1 cellular context compared by ENCODE assay signal in the genomic region with DNA sequence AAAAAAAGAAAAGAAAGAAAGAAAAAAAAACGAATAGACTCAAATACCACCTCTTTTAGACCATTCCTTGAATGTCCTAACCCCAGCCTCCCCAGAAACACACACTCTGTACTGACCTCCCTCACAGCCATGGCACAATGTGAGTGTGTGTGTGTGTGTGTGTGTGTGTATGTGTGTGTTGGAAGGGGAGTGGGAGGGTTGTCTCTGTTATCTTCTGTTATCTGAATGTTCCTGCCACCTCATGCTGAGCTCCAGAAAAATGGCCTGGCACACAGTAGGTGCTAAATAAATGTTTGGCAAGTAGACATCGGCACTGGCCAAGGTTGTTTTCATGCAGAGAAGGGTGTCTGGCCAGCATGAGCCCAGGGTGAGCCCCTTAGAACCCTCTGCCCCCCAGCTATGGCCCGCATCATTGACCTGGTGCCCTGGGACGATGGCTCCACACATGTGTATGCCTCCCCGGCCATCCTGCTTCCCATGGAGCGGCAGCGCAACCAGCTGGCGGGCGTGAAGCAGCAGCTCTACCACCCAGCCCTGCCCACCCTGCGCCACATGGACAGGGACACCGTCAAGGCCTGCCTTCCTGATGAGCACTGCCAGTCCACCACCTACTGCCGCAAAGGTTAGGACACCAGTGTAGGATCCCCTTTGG.
TF ChIP-seq lines count a peak whose summit lies in the region.

No MANE protein-coding gene starts in this region.

TF ChIP-seq in K562, 482 proteins besides CTCF, POLR2A, EP300 and RAD21 (continued from another document and continues in another):
- no peak for TF ChIP-seq SMAD4 (CRISPR knock-in tag; conservative IDR thresholded peaks at IDR 0.05)
- no peak for TF ChIP-seq E2F4 (CRISPR knock-in tag; IDR thresholded peaks at IDR 0.05; ENCODE audit: low read depth)
- no peak for TF ChIP-seq SPI1 (IDR thresholded peaks at IDR 0.05; ENCODE audit: borderline replicate concordance, low read depth, low read length)
- TF ChIP-seq, protein P1, sequence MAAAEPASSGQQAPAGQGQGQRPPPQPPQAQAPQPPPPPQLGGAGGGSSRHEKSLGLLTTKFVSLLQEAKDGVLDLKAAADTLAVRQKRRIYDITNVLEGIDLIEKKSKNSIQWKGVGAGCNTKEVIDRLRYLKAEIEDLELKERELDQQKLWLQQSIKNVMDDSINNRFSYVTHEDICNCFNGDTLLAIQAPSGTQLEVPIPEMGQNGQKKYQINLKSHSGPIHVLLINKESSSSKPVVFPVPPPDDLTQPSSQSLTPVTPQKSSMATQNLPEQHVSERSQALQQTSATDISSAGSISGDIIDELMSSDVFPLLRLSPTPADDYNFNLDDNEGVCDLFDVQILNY (CRISPR knock-in tag; IDR thresholded peaks at IDR 0.05), result no peak
- TF ChIP-seq CBX5 (IDR thresholded peaks at IDR 0.05; ENCODE audit: borderline replicate concordance, low read depth), result no peak
- TF ChIP-seq MAFF (IDR thresholded peaks at IDR 0.05; ENCODE audit: low read length), result peak; percentile 6; the same call in 1 of the 2 replicates
- no peak for TF ChIP-seq CREBBP (IDR thresholded peaks at IDR 0.05; ENCODE audit: low read depth, low read length)
- no peak for TF ChIP-seq ZNF124 (CRISPR knock-in tag; IDR thresholded peaks at IDR 0.05)
- TF ChIP-seq ZNF24 (IDR thresholded peaks at IDR 0.05), result no peak
- no peak for TF ChIP-seq TFE3 (CRISPR knock-in tag; IDR thresholded peaks at IDR 0.05)
- TF ChIP-seq POLR2AphosphoS5 (IDR thresholded peaks at IDR 0.05; ENCODE audit: control insufficient read depth, insufficient read depth, low read depth, low read length), result no peak
- no peak for TF ChIP-seq MECOM (CRISPR knock-in tag; IDR thresholded peaks at IDR 0.05)
- no peak for TF ChIP-seq ATF7 (IDR thresholded peaks at IDR 0.05)
- TF ChIP-seq ZNF197 (CRISPR knock-in tag; IDR thresholded peaks at IDR 0.05; ENCODE audit: low read depth), result no peak
- no peak for TF ChIP-seq CLOCK (CRISPR knock-in tag; IDR thresholded peaks at IDR 0.05; ENCODE audit: borderline replicate concordance)
- no peak for TF ChIP-seq SIN3A (IDR thresholded peaks at IDR 0.05; ENCODE audit: borderline replicate concordance in 2 of 2, control insufficient read depth in 1 of 2, low read depth in 2 of 2, low read length in 2 of 2)
- no peak for TF ChIP-seq SMAD3 (CRISPR knock-in tag; conservative IDR thresholded peaks at IDR 0.05)
- TF ChIP-seq E2F3 (CRISPR knock-in tag; IDR thresholded peaks at IDR 0.05), result no peak
- TF ChIP-seq ZNF764 (CRISPR knock-in tag; IDR thresholded peaks at IDR 0.05; ENCODE audit: low read depth), result no peak
- TF ChIP-seq ZNF551 (CRISPR knock-in tag; IDR thresholded peaks at IDR 0.05), result no peak
- no peak for TF ChIP-seq BACH1 (tag; IDR thresholded peaks at IDR 0.05)
- TF ChIP-seq MITF (IDR thresholded peaks at IDR 0.05), result no peak
- no peak for TF ChIP-seq ZNF445 (CRISPR knock-in tag; IDR thresholded peaks at IDR 0.05; ENCODE audit: low read depth)
- TF ChIP-seq EZH2 (IDR thresholded peaks at IDR 0.05; ENCODE audit: borderline replicate concordance, low read depth, low read length), result no peak
- TF ChIP-seq THRB (CRISPR knock-in tag; conservative IDR thresholded peaks at IDR 0.05), result no peak
- no peak for TF ChIP-seq ZEB2 (IDR thresholded peaks at IDR 0.05)
- TF ChIP-seq, protein P2, sequence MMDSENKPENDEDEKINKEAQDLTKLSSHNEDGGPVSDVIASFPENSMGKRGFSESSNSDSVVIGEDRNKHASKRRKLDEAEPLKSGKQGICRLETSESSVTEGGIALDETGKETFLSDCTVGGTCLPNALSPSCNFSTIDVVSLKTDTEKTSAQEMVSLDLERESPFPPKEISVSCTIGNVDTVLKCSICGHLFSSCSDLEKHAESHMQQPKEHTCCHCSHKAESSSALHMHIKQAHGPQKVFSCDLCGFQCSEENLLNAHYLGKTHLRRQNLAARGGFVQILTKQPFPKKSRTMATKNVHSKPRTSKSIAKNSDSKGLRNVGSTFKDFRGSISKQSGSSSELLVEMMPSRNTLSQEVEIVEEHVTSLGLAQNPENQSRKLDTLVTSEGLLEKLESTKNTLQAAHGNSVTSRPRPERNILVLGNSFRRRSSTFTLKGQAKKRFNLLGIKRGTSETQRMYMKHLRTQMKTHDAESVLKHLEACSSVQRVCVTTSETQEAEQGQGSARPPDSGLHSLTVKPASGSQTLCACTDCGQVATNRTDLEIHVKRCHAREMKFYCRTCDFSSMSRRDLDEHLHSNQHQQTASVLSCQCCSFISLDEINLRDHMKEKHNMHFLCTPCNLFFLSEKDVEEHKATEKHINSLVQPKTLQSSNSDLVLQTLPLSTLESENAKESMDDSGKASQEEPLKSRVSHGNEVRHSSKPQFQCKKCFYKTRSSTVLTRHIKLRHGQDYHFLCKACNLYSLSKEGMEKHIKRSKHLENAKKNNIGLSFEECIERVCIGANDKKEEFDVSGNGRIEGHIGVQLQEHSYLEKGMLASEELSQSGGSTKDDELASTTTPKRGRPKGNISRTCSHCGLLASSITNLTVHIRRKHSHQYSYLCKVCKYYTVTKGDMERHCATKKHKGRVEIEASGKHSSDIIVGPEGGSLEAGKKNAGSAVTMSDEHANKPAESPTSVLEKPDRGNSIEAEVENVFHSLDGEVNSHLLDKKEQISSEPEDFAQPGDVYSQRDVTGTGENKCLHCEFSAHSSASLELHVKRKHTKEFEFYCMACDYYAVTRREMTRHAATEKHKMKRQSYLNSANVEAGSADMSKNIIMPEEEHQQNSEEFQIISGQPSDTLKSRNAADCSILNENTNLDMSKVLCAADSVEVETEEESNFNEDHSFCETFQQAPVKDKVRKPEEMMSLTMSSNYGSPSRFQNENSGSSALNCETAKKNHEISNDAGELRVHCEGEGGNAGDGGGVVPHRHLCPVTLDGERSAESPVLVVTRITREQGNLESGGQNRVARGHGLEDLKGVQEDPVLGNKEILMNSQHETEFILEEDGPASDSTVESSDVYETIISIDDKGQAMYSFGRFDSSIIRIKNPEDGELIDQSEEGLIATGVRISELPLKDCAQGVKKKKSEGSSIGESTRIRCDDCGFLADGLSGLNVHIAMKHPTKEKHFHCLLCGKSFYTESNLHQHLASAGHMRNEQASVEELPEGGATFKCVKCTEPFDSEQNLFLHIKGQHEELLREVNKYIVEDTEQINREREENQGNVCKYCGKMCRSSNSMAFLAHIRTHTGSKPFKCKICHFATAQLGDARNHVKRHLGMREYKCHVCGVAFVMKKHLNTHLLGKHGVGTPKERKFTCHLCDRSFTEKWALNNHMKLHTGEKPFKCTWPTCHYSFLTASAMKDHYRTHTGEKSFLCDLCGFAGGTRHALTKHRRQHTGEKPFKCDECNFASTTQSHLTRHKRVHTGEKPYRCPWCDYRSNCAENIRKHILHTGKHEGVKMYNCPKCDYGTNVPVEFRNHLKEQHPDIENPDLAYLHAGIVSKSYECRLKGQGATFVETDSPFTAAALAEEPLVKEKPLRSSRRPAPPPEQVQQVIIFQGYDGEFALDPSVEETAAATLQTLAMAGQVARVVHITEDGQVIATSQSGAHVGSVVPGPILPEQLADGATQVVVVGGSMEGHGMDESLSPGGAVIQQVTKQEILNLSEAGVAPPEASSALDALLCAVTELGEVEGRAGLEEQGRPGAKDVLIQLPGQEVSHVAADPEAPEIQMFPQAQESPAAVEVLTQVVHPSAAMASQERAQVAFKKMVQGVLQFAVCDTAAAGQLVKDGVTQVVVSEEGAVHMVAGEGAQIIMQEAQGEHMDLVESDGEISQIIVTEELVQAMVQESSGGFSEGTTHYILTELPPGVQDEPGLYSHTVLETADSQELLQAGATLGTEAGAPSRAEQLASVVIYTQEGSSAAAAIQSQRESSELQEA (IDR thresholded peaks at IDR 0.05; ENCODE audit: low read depth), result no peak
- TF ChIP-seq DPF2 (IDR thresholded peaks at IDR 0.05), result peak; percentile 86
- no peak for TF ChIP-seq CHCHD3 (CRISPR knock-in tag; IDR thresholded peaks at IDR 0.05)
- no peak for TF ChIP-seq HOMEZ (CRISPR knock-in tag; IDR thresholded peaks at IDR 0.05)
- TF ChIP-seq ARID1B (IDR thresholded peaks at IDR 0.05), result peak; percentile 87
- TF ChIP-seq RFX7 (CRISPR knock-in tag; IDR thresholded peaks at IDR 0.05), result no peak
- TF ChIP-seq IRF9 (tag; IDR thresholded peaks at IDR 0.05), result no peak
- TF ChIP-seq THAP7 (CRISPR knock-in tag; IDR thresholded peaks at IDR 0.05), result no peak
- TF ChIP-seq HNRNPLL (IDR thresholded peaks at IDR 0.05; ENCODE audit: low read depth, low read length, poor library complexity, severe bottlenecking), result no peak
- TF ChIP-seq YY1 (IDR thresholded peaks at IDR 0.05; ENCODE audit: borderline replicate concordance in 1 of 3, control insufficient read depth in 1 of 3, extremely low read depth in 1 of 3, insufficient read depth in 3 of 3, insufficient read length in 1 of 3, insufficient replicate concordance in 2 of 3, low read depth in 1 of 3, low read length in 2 of 3), result no peak
